19 cellular contexts compared by ENCODE assay signal in genomic region chrX:46611658-46612362, GRCh38. TPM values are rescaled to one million over a fixed set of nuclear protein-coding genes. Genes with fewer than 3 reads are reported as not detected.
DNase-seq lines count a peak whose midpoint lies in the region; ATAC-seq, FAIRE-seq and TF ChIP-seq lines count a peak whose summit lies in the region.
"Had no signal": no experiment of that assay in that cellular context is flagged by ENCODE, and none has a peak within 500 bp of the region (broad histone marks: within the 10 kb centered on the region; RNA-seq: fewer than 3 reads in every experiment).

No MANE protein-coding gene starts in this region.

- no peak overlapping the region for H2AFZ ChIP-seq in astrocyte (ENCODE audit: low read depth, low read length)

- peaks cover 40% of the 10 kb centered on the region for H3K36me3 Mint-ChIP-seq in activated CD4-positive, alpha-beta T cell treated with anti-CD3 and anti-CD28 coated beads, Interleukin-2, amount 10 ng/mL, durations not matched to agents 24 days and 14 days (ENCODE audit: low read depth)
- H3K36me3 Mint-ChIP-seq in CD4-positive, CD25-positive, alpha-beta regulatory T cell: no peaks in the 10 kb centered on the region
- H3K36me3 Mint-ChIP-seq in astrocyte (ENCODE audit: low read depth, unreplicated experiment) (peaks cover 2% of the 10 kb centered on the region), type B pancreatic cell (no peaks in the 10 kb centered on the region)

- no peaks in the 10 kb centered on the region for H3K9me3 Mint-ChIP-seq in activated CD4-positive, alpha-beta T cell treated with anti-CD3 and anti-CD28 coated beads, Interleukin-2, amount 10 ng/mL, durations not matched to agents 24 days and 14 days
- H3K9me3 Mint-ChIP-seq in CD4-positive, CD25-positive, alpha-beta regulatory T cell: no peaks in the 10 kb centered on the region
- no peaks in the 10 kb centered on the region for H3K9me3 Mint-ChIP-seq in astrocyte (ENCODE audit: unreplicated experiment)
- H3K9me3 Mint-ChIP-seq in type B pancreatic cell: no peaks in the 10 kb centered on the region
- H3K9me3 Mint-ChIP-seq: stimulated activated effector memory CD8-positive, alpha-beta T cell treated with anti-CD3 and anti-CD28 coated beads, Interleukin-12 subunit alpha, Interleukin-12 subunit beta, amount 100 ng/mL, for 72 hours had no signal

- peak; percentile 87 for FAIRE-seq in astrocyte (lab: Jason Lieb, UNC)
- FAIRE-seq: GM12892 had no signal

- peaks cover 41% of the 10 kb centered on the region for H3K4me1 ChIP-seq in CD4-positive, CD25-positive, alpha-beta regulatory T cell (ENCODE audit: control insufficient read depth, insufficient read depth, low read length, poor library complexity, severe bottlenecking)
- no peaks in the 10 kb centered on the region for H3K4me1 ChIP-seq in astrocyte (ENCODE audit: insufficient read depth, low read length)
- H3K4me1 ChIP-seq: BE2C, transverse colon had no signal

- intact Hi-C loops in activated CD4-positive, alpha-beta T cell treated with anti-CD3 and anti-CD28 coated beads, Interleukin-2, amount 10 ng/mL, durations not matched to agents 24 days and 14 days (cut with micrococcal nuclease): loop anchor here (2.0 kb wide), 3 partner anchors 17 to 39 kb away; partner anchors contain the start of gene CHST7

- H3K4me1 Mint-ChIP-seq in activated CD4-positive, alpha-beta T cell treated with anti-CD3 and anti-CD28 coated beads, Interleukin-2, amount 10 ng/mL, durations not matched to agents 24 days and 14 days: peaks cover 39% of the 10 kb centered on the region
- H3K4me1 Mint-ChIP-seq in CD4-positive, CD25-positive, alpha-beta regulatory T cell: peaks cover 12 to 56% (median 28%) of the 10 kb centered on the region in 4 donors
- no peaks in the 10 kb centered on the region for H3K4me1 Mint-ChIP-seq in astrocyte (ENCODE audit: low read depth, unreplicated experiment)
- no peaks in the 10 kb centered on the region for H3K4me1 Mint-ChIP-seq in type B pancreatic cell (ENCODE audit: unreplicated experiment)

- peak overlapping the region; percentile 59 for H3K4me3 ChIP-seq in CD4-positive, CD25-positive, alpha-beta regulatory T cell (ENCODE audit: low read depth, low read length)
- no peak overlapping the region for H3K4me3 ChIP-seq in astrocyte (ENCODE audit: insufficient read depth, low read depth, low read length)
- H3K4me3 ChIP-seq: transverse colon had no signal

- H3K4me2 ChIP-seq in astrocyte (ENCODE audit: low read length): no peak overlapping the region

- H3K9ac ChIP-seq in astrocyte (ENCODE audit: low read length): no peak overlapping the region

- H3K79me2 ChIP-seq in astrocyte (ENCODE audit: insufficient read depth, low read length): no peaks in the 10 kb centered on the region

- TF ChIP-seq CTCF in astrocyte (IDR thresholded peaks at IDR 0.05; ENCODE audit: insufficient read depth, low read depth, low read length) (no peak), type B pancreatic cell (conservative IDR thresholded peaks at IDR 0.05) (no peak)

- H3K27ac Mint-ChIP-seq in activated CD4-positive, alpha-beta T cell treated with anti-CD3 and anti-CD28 coated beads, Interleukin-2, amount 10 ng/mL, durations not matched to agents 24 days and 14 days: peak overlapping the region; percentile 73
- H3K27ac Mint-ChIP-seq in CD4-positive, CD25-positive, alpha-beta regulatory T cell: peak overlapping the region; percentile 11 to 61 (median 34)
- H3K27ac Mint-ChIP-seq in astrocyte (ENCODE audit: unreplicated experiment) (no peak overlapping the region), type B pancreatic cell (no peak overlapping the region)
- H3K27ac Mint-ChIP-seq: stimulated activated effector memory CD8-positive, alpha-beta T cell treated with anti-CD3 and anti-CD28 coated beads, Interleukin-12 subunit alpha, Interleukin-12 subunit beta, amount 100 ng/mL, for 72 hours had no signal

- peak overlapping the region; percentile 64 for H3K4me3 Mint-ChIP-seq in activated CD4-positive, alpha-beta T cell treated with anti-CD3 and anti-CD28 coated beads, Interleukin-2, amount 10 ng/mL, durations not matched to agents 24 days and 14 days
- H3K4me3 Mint-ChIP-seq in CD4-positive, CD25-positive, alpha-beta regulatory T cell: peak overlapping the region; percentile 20 to 78 (median 70)
- H3K4me3 Mint-ChIP-seq in astrocyte (ENCODE audit: unreplicated experiment) (no peak overlapping the region), type B pancreatic cell (no peak overlapping the region)
- H3K4me3 Mint-ChIP-seq: stimulated activated effector memory CD8-positive, alpha-beta T cell treated with anti-CD3 and anti-CD28 coated beads, Interleukin-12 subunit alpha, Interleukin-12 subunit beta, amount 100 ng/mL, for 72 hours had no signal

- no peaks in the 10 kb centered on the region for H4K20me1 ChIP-seq in astrocyte (ENCODE audit: insufficient read depth, low read length)

- no peaks in the 10 kb centered on the region for H3K27me3 Mint-ChIP-seq in activated CD4-positive, alpha-beta T cell treated with anti-CD3 and anti-CD28 coated beads, Interleukin-2, amount 10 ng/mL, durations not matched to agents 24 days and 14 days
- H3K27me3 Mint-ChIP-seq in CD4-positive, CD25-positive, alpha-beta regulatory T cell: no peaks in the 10 kb centered on the region
- H3K27me3 Mint-ChIP-seq in astrocyte (ENCODE audit: low read depth, unreplicated experiment) (no peaks in the 10 kb centered on the region), type B pancreatic cell (no peaks in the 10 kb centered on the region)

- no peaks in the 10 kb centered on the region for H3K27me3 ChIP-seq in CD4-positive, CD25-positive, alpha-beta regulatory T cell (ENCODE audit: control insufficient read depth, insufficient read depth, low read length)
- no peaks in the 10 kb centered on the region for H3K27me3 ChIP-seq in astrocyte (ENCODE audit: insufficient read depth, low read length)
- H3K27me3 ChIP-seq: BE2C, transverse colon had no signal

- H3K27ac ChIP-seq in CD4-positive, CD25-positive, alpha-beta regulatory T cell (ENCODE audit: insufficient read depth, low read length, poor library complexity, severe bottlenecking): peak overlapping the region; percentile 37
- no peak overlapping the region for H3K27ac ChIP-seq in astrocyte (ENCODE audit: low read depth, low read length)
- H3K27ac ChIP-seq: transverse colon had no signal

- peak; percentile 85 for DNase-seq in activated CD4-positive, alpha-beta T cell treated with anti-CD3 and anti-CD28 coated beads, Interleukin-2, amount 10 ng/mL, durations not matched to agents 24 days and 14 days
- DNase-seq in activated CD4-positive, alpha-beta T cell treated with anti-CD3 and anti-CD28 coated beads for 48 hours: no peak
- DNase-seq in CD4-positive, CD25-positive, alpha-beta regulatory T cell: peak; percentile 8 to 79 (median 58)
- DNase-seq in T-helper 9 cell (peak; percentile 16), astrocyte (ENCODE audit: low read depth) (no peak), type B pancreatic cell (ENCODE audit: extremely low spot score, unreplicated experiment) (no peak)
- no peak for DNase-seq in NK-92 treated with Interleukin-12 subunit alpha and Interleukin-12 subunit beta, amount 100 ng/mL, for 24 hours (lab: John Stamatoyannopoulos, UW)
- DNase-seq: BE2C, dermis blood vessel endothelial cell, GF-D8, KBM-7, midbrain, NCI-H2081 treated with DMSO at 0.1 percent for 48 hours, NCI-H510A treated with DMSO at 0.1 percent for 48 hours, transverse colon had no signal

- H3K36me3 ChIP-seq in CD4-positive, CD25-positive, alpha-beta regulatory T cell (ENCODE audit: control insufficient read depth, insufficient read depth, low read length): no peaks in the 10 kb centered on the region
- no peaks in the 10 kb centered on the region for H3K36me3 ChIP-seq in astrocyte (ENCODE audit: insufficient read depth, low read length)
- H3K36me3 ChIP-seq: BE2C, transverse colon had no signal

- ATAC-seq in CD4-positive, CD25-positive, alpha-beta regulatory T cell (ENCODE audit: low read depth in 2 of 2): peak; percentile 81 to 90
- no peak for ATAC-seq in HG03565 (IDR thresholded peaks at IDR 0.05; ENCODE audit: unreplicated experiment)
- ATAC-seq: left lobe of liver; stimulated activated effector memory CD8-positive, alpha-beta T cell treated with anti-CD3 and anti-CD28 coated beads, Interleukin-12 subunit alpha, Interleukin-12 subunit beta, amount 100 ng/mL, for 72 hours had no signal

- no peaks in the 10 kb centered on the region for H3K9me3 ChIP-seq in CD4-positive, CD25-positive, alpha-beta regulatory T cell (ENCODE audit: control insufficient read depth in 2 of 2, low read length in 2 of 2)
- H3K9me3 ChIP-seq in astrocyte (ENCODE audit: insufficient read depth, low read depth, low read length): no peaks in the 10 kb centered on the region
- H3K9me3 ChIP-seq: BE2C, transverse colon had no signal

RNA-seq across cellular contexts. Expression of gene CHST7, which starts 38.2 kb away (rescaled TPM):
- 6.5 and 6.9 TPM in 2 replicates for total RNA-seq in activated CD4-positive, alpha-beta T cell treated with anti-CD3 and anti-CD28 coated beads, Interleukin-2, amount 10 ng/mL, durations not matched to agents 24 days and 14 days
- total RNA-seq in CD4-positive, CD25-positive, alpha-beta regulatory T cell: 19.5 TPM
- polyA plus RNA-seq in CD4-positive, CD25-positive, alpha-beta regulatory T cell: 10 to 100 TPM; 34.6 to 41.0 (median 37.8) TPM
- total RNA-seq in astrocyte: 13.8 and 15.4 TPM in 2 replicates
- total RNA-seq in type B pancreatic cell (ENCODE audit: low replicate concordance): 1.2 and 3.8 TPM in 2 replicates

Comparison
In these comparisons a context has a peak if more than half of its experiments do, and no peak if none do; other contexts are left out.
1. DNase-seq: peak in activated CD4-positive, alpha-beta T cell treated with anti-CD3 and anti-CD28 coated beads, Interleukin-2, amount 10 ng/mL, durations not matched to agents 24 days and 14 days (single experiment), CD4-positive, CD25-positive, alpha-beta regulatory T cell (3 of 3) and T-helper 9 cell (single experiment); none in activated CD4-positive, alpha-beta T cell treated with anti-CD3 and anti-CD28 coated beads for 48 hours (single experiment), astrocyte (single experiment), type B pancreatic cell (single experiment) and NK-92 treated with Interleukin-12 subunit alpha and Interleukin-12 subunit beta, amount 100 ng/mL, for 24 hours (single experiment).
2. H3K27ac Mint-ChIP-seq: peak in activated CD4-positive, alpha-beta T cell treated with anti-CD3 and anti-CD28 coated beads, Interleukin-2, amount 10 ng/mL, durations not matched to agents 24 days and 14 days (single experiment) and CD4-positive, CD25-positive, alpha-beta regulatory T cell (3 of 3); none in astrocyte (single experiment) and type B pancreatic cell (single experiment).
3. H3K4me3 Mint-ChIP-seq: peak in activated CD4-positive, alpha-beta T cell treated with anti-CD3 and anti-CD28 coated beads, Interleukin-2, amount 10 ng/mL, durations not matched to agents 24 days and 14 days (single experiment) and CD4-positive, CD25-positive, alpha-beta regulatory T cell (4 of 4); none in astrocyte (single experiment) and type B pancreatic cell (single experiment).